In genomic region chr2:191501390-191502168, GRCh38 we compare ENCODE assay signal across 8 cellular contexts.
DNase-seq lines count a peak whose midpoint lies in the region; ATAC-seq and TF ChIP-seq lines count a peak whose summit lies in the region.

No MANE protein-coding gene starts in this region.

- no peaks in the 10 kb centered on the region for H3K4me1 Mint-ChIP-seq in activated naive CD8-positive, alpha-beta T cell treated with anti-CD3 and anti-CD28 coated beads, Interleukin-2, amount 50 U/mL, for 24 hours

- H2BK15ac ChIP-seq in mesendoderm (replicated peaks; ENCODE audit: low read depth) = no peak overlapping the region

- H2BK120ac ChIP-seq in mesendoderm (ENCODE audit: low read depth, low read length) = no peak overlapping the region

- H4K8ac ChIP-seq in mesendoderm (ENCODE audit: low read depth, low read length) = no peak overlapping the region

- H3K27me3 Mint-ChIP-seq in activated naive CD8-positive, alpha-beta T cell treated with anti-CD3 and anti-CD28 coated beads, Interleukin-2, amount 50 U/mL, for 24 hours = peaks cover 4% of the 10 kb centered on the region

- H3K36me3 ChIP-seq in mesendoderm (ENCODE audit: control insufficient read depth, insufficient read depth, low read length) = no peaks in the 10 kb centered on the region

- H3K4ac ChIP-seq in mesendoderm (ENCODE audit: low read depth, low read length) = no peak overlapping the region

- H3K27ac ChIP-seq in AG04450 (ENCODE audit: low read depth, low read length) (no peak overlapping the region), mesendoderm (ENCODE audit: low read depth, low read length) (no peak overlapping the region)

- H3K4me3 Mint-ChIP-seq in activated naive CD8-positive, alpha-beta T cell treated with anti-CD3 and anti-CD28 coated beads, Interleukin-2, amount 50 U/mL, for 24 hours = no peak overlapping the region

- no peaks in the 10 kb centered on the region for H3K9me3 ChIP-seq in AG04450 (ENCODE audit: control insufficient read depth, insufficient read depth, low read length)

- no peak overlapping the region for H3K23ac ChIP-seq in mesendoderm (ENCODE audit: low read length)

- no peaks in the 10 kb centered on the region for H3K4me1 ChIP-seq in mesendoderm (ENCODE audit: control insufficient read depth, low read depth, low read length)

- DNase-seq in AG04450 (ENCODE audit: low read depth, low spot score) (no peak), LHCN-M2 (ENCODE audit: low read depth) (peak; percentile 59), choroid plexus epithelial cell (ENCODE audit: low read depth) (peak; percentile 82), mesendoderm (no peak), erythroblast (lab: John Stamatoyannopoulos, UW) (no peak)
- no peak for DNase-seq in stimulated activated CD4-positive, alpha-beta T cell treated with anti-CD3 and anti-CD28 coated beads, Interleukin-4, amount 100 ng/mL, for 4 hours
- DNase-seq in activated naive CD8-positive, alpha-beta T cell treated with anti-CD3 and anti-CD28 coated beads, Interleukin-2, amount 50 U/mL, for 24 hours = no peak

- no peaks in the 10 kb centered on the region for H3K79me1 ChIP-seq in mesendoderm (ENCODE audit: low read length)

- no peak overlapping the region for H3K18ac ChIP-seq in mesendoderm (ENCODE audit: low read length)

- H3K56ac ChIP-seq in mesendoderm (ENCODE audit: low read length) = peak overlapping the region; percentile 62

- no peak overlapping the region for H3K4me3 ChIP-seq in AG04450 (ENCODE audit: low read depth, low read length)
- no peak overlapping the region for H3K4me3 ChIP-seq in choroid plexus epithelial cell (ENCODE audit: low read depth, low read length)
- no peak overlapping the region for H3K4me3 ChIP-seq in mesendoderm (ENCODE audit: low read length)

- no peak overlapping the region for H3K27ac Mint-ChIP-seq in activated naive CD8-positive, alpha-beta T cell treated with anti-CD3 and anti-CD28 coated beads, Interleukin-2, amount 50 U/mL, for 24 hours

- H3K79me2 ChIP-seq in mesendoderm (ENCODE audit: control insufficient read depth, insufficient read depth, low read length) = no peaks in the 10 kb centered on the region

- H3K9ac ChIP-seq in mesendoderm (ENCODE audit: low read length) = no peak overlapping the region

- H3K4me2 ChIP-seq in mesendoderm (ENCODE audit: low read length) = no peak overlapping the region

- TF ChIP-seq CTCF in AG04450 (IDR thresholded peaks at IDR 0.05; ENCODE audit: low read depth, low read length) = peak; percentile 79
- TF ChIP-seq CTCF in choroid plexus epithelial cell (conservative IDR thresholded peaks at IDR 0.05; ENCODE audit: low read depth, low read length) = peak; percentile 64

- no peaks in the 10 kb centered on the region for H3K27me3 ChIP-seq in AG04450 (ENCODE audit: control insufficient read depth, insufficient read depth, low read length)
- no peaks in the 10 kb centered on the region for H3K27me3 ChIP-seq in mesendoderm (ENCODE audit: insufficient read depth, low read length, poor library complexity)

- no peaks in the 10 kb centered on the region for H3K36me3 Mint-ChIP-seq in activated naive CD8-positive, alpha-beta T cell treated with anti-CD3 and anti-CD28 coated beads, Interleukin-2, amount 50 U/mL, for 24 hours (ENCODE audit: low read depth)

- WGBS in mesendoderm (ENCODE audit: extremely low coverage, insufficient coverage, low lambda C conversion rate) = no CpG with 5 or more reads among the region's 5 CpGs

- H2BK5ac ChIP-seq in mesendoderm (ENCODE audit: low read length) = peak overlapping the region; percentile 29

- POLR2A ChIA-PET in AG04450 (lab: Yijun Ruan, JAX) = interaction anchor here (0.6 kb wide), 1 partner anchor 507 kb away, joined by 4 read pairs; no protein-coding TSS in a partner anchor

- H4K5ac ChIP-seq in mesendoderm (ENCODE audit: low read length) = no peak overlapping the region

- CTCF ChIA-PET in AG04450 (lab: Charles Lee) = interaction anchor here (0.5 to 6.6 kb wide), 90 partner anchors 9 to 646 kb away, joined by 3 to 126 read pairs (median 4); no protein-coding TSS in a partner anchor

- no peak for TF ChIP-seq POLR2A in erythroblast (IDR thresholded peaks at IDR 0.05; ENCODE audit: low read length)

- no peak overlapping the region for H2AK5ac ChIP-seq in mesendoderm (ENCODE audit: low read length)

- no peak for ATAC-seq in HG03139 (IDR thresholded peaks at IDR 0.05; ENCODE audit: unreplicated experiment)
- no peak for ATAC-seq in activated naive CD8-positive, alpha-beta T cell treated with anti-CD3 and anti-CD28 coated beads, Interleukin-2, amount 50 U/mL, for 24 hours

- no peaks in the 10 kb centered on the region for H3K9me3 Mint-ChIP-seq in activated naive CD8-positive, alpha-beta T cell treated with anti-CD3 and anti-CD28 coated beads, Interleukin-2, amount 50 U/mL, for 24 hours

Comparison
In these comparisons a context has a peak if more than half of its experiments do, and no peak if none do; other contexts are left out.
1. DNase-seq: peak in LHCN-M2 (single experiment) and choroid plexus epithelial cell (single experiment); none in AG04450 (single experiment), mesendoderm (single experiment), stimulated activated CD4-positive, alpha-beta T cell treated with anti-CD3 and anti-CD28 coated beads, Interleukin-4, amount 100 ng/mL, for 4 hours (0 of 2), activated naive CD8-positive, alpha-beta T cell treated with anti-CD3 and anti-CD28 coated beads, Interleukin-2, amount 50 U/mL, for 24 hours (single experiment) and erythroblast (0 of 2).